Comparison of ENCODE assay signal across 8 cellular contexts in the genomic region with DNA sequence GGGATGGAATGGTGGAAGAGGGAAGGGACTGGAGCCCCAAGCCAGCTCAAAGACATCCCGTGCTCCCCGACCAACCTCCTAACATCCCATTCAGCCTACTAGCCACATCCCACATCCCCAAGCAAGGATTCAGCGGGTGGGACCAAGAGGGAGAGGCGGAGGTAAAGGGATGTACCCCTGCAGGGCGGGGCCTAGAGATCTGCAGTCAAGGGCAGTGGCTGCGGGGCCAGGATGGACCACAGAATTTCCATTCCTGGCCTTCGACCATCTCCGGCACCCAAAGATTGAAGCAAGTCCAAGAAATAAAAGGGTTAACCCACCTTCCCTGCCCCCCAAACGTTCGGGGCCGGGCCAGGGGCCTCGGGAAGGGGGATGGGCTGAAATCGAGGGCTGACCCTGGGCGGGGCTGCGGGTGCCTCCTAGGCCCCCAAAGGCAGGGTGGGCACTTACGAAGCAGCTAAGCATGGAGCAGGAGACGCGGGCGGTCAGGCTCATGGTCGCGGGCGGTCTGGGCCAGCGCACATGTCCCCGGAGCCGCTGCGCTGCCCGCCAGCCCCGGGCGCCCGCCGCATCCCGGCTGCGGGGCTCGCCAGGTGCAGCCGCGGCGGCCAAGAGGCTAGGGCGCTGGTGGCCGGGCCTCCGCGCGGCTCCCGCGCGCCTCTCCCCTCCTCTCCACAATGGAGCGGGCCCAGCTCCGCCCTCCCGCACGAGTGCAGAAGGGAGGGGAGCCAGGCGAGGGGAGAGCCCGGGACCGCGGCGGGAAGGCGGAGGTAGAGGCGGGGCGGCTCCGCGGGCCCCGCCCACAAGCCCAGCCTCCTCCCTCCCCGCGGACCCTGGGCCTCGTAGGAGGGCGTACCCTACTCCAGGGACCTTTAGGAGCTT. TPM values are rescaled to one million over a fixed set of nuclear protein-coding genes. Genes with fewer than 3 reads are reported as not detected.
A peak's percentile ranks its signal among the peaks of the same experiment; 100 is the strongest.
DNase-seq lines count a peak whose midpoint lies in the region; ATAC-seq and TF ChIP-seq lines count a peak whose summit lies in the region.

A gene (minus strand): TSS at position 726 of the 882 bp plus-strand sequence. CDS start 231 bp downstream, at position 495.

- TF ChIP-seq RAD21 in liver (IDR thresholded peaks at IDR 0.05) = no peak

- 4% methylated on average over 64 of the region's 64 CpGs for WGBS in liver

- H3K4me3 ChIP-seq in dorsolateral prefrontal cortex (peak within 1 kb of the TSS; percentile 56 to 91 (median 77)), liver (ENCODE audit: low read depth in 1 of 3, low read length in 3 of 3) (peak within 1 kb of the TSS; percentile 36 to 87 (median 68))

- no peaks in the 10 kb centered on the region for H3K9me3 ChIP-seq in liver (ENCODE audit: control insufficient read depth in 4 of 4, low read length in 3 of 4)

- peak; percentile 73 for DNase-seq in COR-L47 (lab: John Stamatoyannopoulos, UW)
- peak; percentile 95 for DNase-seq in NCI-H69 (lab: John Stamatoyannopoulos, UW)
- DNase-seq in activated CD4-positive, alpha-beta T cell treated with anti-CD3 and anti-CD28 coated beads, Interleukin-2, amount 50 U/mL, for 48 hours = peak; percentile 78 to 79
- peak in 9 of 10 donors; percentile 61 to 90 (median 85) for DNase-seq in dorsolateral prefrontal cortex
- DNase-seq in stimulated activated CD4-positive, alpha-beta T cell treated with anti-CD3 and anti-CD28 coated beads, Interleukin-2, amount 100 ng/mL, for 48 hours = peak; percentile 66 to 71

- H3K27me3 ChIP-seq in dorsolateral prefrontal cortex = no peaks in the 10 kb centered on the region
- H3K27me3 ChIP-seq in liver (ENCODE audit: control insufficient read depth in 4 of 4, insufficient read depth in 4 of 4, low read length in 3 of 4) = no peaks in the 10 kb centered on the region

- H3K4me1 ChIP-seq in liver (ENCODE audit: control insufficient read depth in 4 of 4, insufficient read depth in 4 of 4, low read length in 3 of 4) = peaks cover 3 to 64% (median 41%) of the 10 kb centered on the region in 4 donors

- H3K9ac ChIP-seq in liver (ENCODE audit: low read depth in 1 of 2, low read length in 2 of 2) = peak within 1 kb of the TSS; percentile 21 to 48

- peaks cover 7 to 28% (median 24%) of the 10 kb centered on the region in 4 donors for H3K36me3 ChIP-seq in liver (ENCODE audit: control insufficient read depth in 4 of 4, insufficient read depth in 3 of 4, low read depth in 1 of 4, low read length in 3 of 4)

- ATAC-seq in HG02973 (IDR thresholded peaks at IDR 0.05; ENCODE audit: unreplicated experiment) (peak; percentile 18), GM19395 (IDR thresholded peaks at IDR 0.05; ENCODE audit: unreplicated experiment) (no peak)

- TF ChIP-seq CTCF in dorsolateral prefrontal cortex (IDR thresholded peaks at IDR 0.05 in 54 of 56, conservative IDR thresholded peaks at IDR 0.05 in 2 of 56; ENCODE audit: low read depth in 1 of 56, partially characterized antibody in 56 of 56) (peak in 3 of 56 donors; percentile 7 to 14 (median 9)), liver (IDR thresholded peaks at IDR 0.05; ENCODE audit: low read depth, low read length, missing input control) (no peak)

- intact Hi-C loops in dorsolateral prefrontal cortex (cut with DNase I) = loop anchor here (10.0 kb wide), 3 partner anchors 159 to 1111 kb away; a partner anchor contains a TSS

- H3K27ac ChIP-seq in dorsolateral prefrontal cortex (peak within 1 kb of the TSS; percentile 29 to 99 (median 81)), liver (ENCODE audit: low read depth in 1 of 2, low read length in 2 of 2) (peak within 1 kb of the TSS; percentile 85 to 96)

TF ChIP-seq in liver, 16 proteins besides CTCF, POLR2A, EP300 and RAD21:
- TF ChIP-seq GABPA (IDR thresholded peaks at IDR 0.05 in 1 of 2, conservative IDR thresholded peaks at IDR 0.05 in 1 of 2) (peak in 1 of 2 donors; percentile 25), SP1 (IDR thresholded peaks at IDR 0.05) (no peak)

RNA-seq across cellular contexts. Expression of the gene that starts here (rescaled TPM):
- total RNA-seq in dorsolateral prefrontal cortex (100 to 1,000 TPM in 25 of 120 experiments, 10 to 100 TPM in 95; 66.6 to 122 (median 90.6) TPM), liver (10 to 100 TPM; 39.8 to 70.1 TPM)
- polyA plus RNA-seq in liver = 10 to 100 TPM; 17.2 to 20.0 TPM
